12 cellular contexts compared by ENCODE assay signal in the genomic region with DNA sequence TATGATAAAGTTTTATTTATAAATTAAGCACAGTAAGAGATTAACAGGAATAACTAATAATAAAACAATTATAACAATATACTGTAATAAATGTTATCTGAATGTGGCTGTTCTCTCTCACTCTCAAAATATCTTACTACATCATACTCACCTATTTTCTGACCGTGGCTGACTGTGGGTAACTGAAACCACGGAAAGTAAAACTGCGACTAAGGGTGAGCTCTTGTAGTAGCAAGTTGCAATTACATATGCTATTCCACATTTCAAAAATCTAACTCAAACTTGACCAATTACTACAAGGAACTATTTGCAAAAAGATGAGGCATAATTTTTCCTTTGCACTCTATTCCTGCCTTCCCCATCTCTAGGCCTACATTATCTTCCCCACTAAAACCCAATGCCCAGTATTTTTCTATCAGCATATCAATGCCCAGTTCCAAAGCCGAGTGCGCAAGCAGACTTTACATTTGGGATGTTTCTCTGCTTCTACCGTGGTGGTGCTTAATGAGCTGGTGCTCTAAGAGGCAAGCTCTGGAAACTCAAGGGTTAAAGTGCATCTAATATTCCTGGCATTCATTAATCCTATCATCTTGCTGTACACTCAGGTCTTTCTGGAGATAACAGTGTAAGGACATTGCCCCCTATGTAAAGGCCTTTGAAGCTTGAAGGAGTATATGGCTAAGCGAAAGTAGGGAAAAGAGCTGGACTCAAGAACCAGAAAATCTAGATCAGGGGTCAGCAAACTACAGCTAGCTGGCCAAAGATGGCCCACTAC. TPM values are rescaled to one million over a fixed set of nuclear protein-coding genes. Genes with fewer than 3 reads are reported as not detected.
DNase-seq lines count a peak whose midpoint lies in the region; ATAC-seq, FAIRE-seq and TF ChIP-seq lines count a peak whose summit lies in the region.
"Had no signal": no experiment of that assay in that cellular context is flagged by ENCODE, and none has a peak within 500 bp of the region (broad histone marks: within the 10 kb centered on the region; RNA-seq: fewer than 3 reads in every experiment).

No MANE protein-coding gene starts in this region.

- no peaks in the 10 kb centered on the region for H3K27me3 Mint-ChIP-seq in activated naive CD4-positive, alpha-beta T cell treated with anti-CD3 and anti-CD28 coated beads, Interleukin-2, amount 50 U/mL, for 24 hours
- H3K27me3 Mint-ChIP-seq in astrocyte (ENCODE audit: low read depth, unreplicated experiment): no peaks in the 10 kb centered on the region
- H3K27me3 Mint-ChIP-seq in stimulated activated naive CD8-positive, alpha-beta T cell treated with anti-CD3 and anti-CD28 coated beads, Interleukin-15, amount 100 ng/mL, for 72 hours: no peaks in the 10 kb centered on the region

- peaks cover 95% of the 10 kb centered on the region for H3K79me2 ChIP-seq in astrocyte (ENCODE audit: insufficient read depth, low read length)

- peaks cover 6% of the 10 kb centered on the region for H3K36me3 Mint-ChIP-seq in activated naive CD4-positive, alpha-beta T cell treated with anti-CD3 and anti-CD28 coated beads, Interleukin-2, amount 50 U/mL, for 24 hours
- peaks cover 8% of the 10 kb centered on the region for H3K36me3 Mint-ChIP-seq in astrocyte (ENCODE audit: low read depth, unreplicated experiment)

- H2AFZ ChIP-seq in astrocyte (ENCODE audit: low read depth, low read length): no peak overlapping the region

- no peaks in the 10 kb centered on the region for H3K9me3 ChIP-seq in astrocyte (ENCODE audit: insufficient read depth, low read depth, low read length)

- no peak for DNase-seq in activated naive CD4-positive, alpha-beta T cell treated with anti-CD3 and anti-CD28 coated beads, Interleukin-2, amount 50 U/mL, for 16 hours
- DNase-seq in astrocyte (ENCODE audit: low read depth) (peak; percentile 16), NCI-H2081 treated with DMSO at 0.1 percent for 48 hours (lab: John Stamatoyannopoulos, UW) (no peak), NCI-H2081 (lab: John Stamatoyannopoulos, UW) (no peak), DMS53 treated with DMSO at 0.1 percent for 48 hours (lab: John Stamatoyannopoulos, UW; ENCODE audit: unreplicated experiment) (no peak)
- DNase-seq in stimulated activated naive CD8-positive, alpha-beta T cell treated with anti-CD3 and anti-CD28 coated beads, Interleukin-15, amount 100 ng/mL, for 72 hours: peak; percentile 19 to 50
- DNase-seq: IMR-90, NCI-H2171 had no signal

- H3K27ac Mint-ChIP-seq in activated naive CD4-positive, alpha-beta T cell treated with anti-CD3 and anti-CD28 coated beads, Interleukin-2, amount 50 U/mL, for 24 hours: peak overlapping the region; percentile 42
- peak overlapping the region; percentile 44 for H3K27ac Mint-ChIP-seq in astrocyte (ENCODE audit: unreplicated experiment)
- H3K27ac Mint-ChIP-seq in stimulated activated naive CD8-positive, alpha-beta T cell treated with anti-CD3 and anti-CD28 coated beads, Interleukin-15, amount 100 ng/mL, for 72 hours: no peak overlapping the region

- no peaks in the 10 kb centered on the region for H3K36me3 ChIP-seq in astrocyte (ENCODE audit: insufficient read depth, low read length)

- H4K20me1 ChIP-seq in astrocyte (ENCODE audit: insufficient read depth, low read length): peaks cover 61% of the 10 kb centered on the region

- ATAC-seq in HG03045 (IDR thresholded peaks at IDR 0.05; ENCODE audit: unreplicated experiment): peak; percentile 57
- peak; percentile 91 for ATAC-seq in stimulated activated naive CD8-positive, alpha-beta T cell treated with anti-CD3 and anti-CD28 coated beads, Interleukin-15, amount 100 ng/mL, for 72 hours
- ATAC-seq: HCT116 had no signal

- no peaks in the 10 kb centered on the region for H3K9me3 Mint-ChIP-seq in activated naive CD4-positive, alpha-beta T cell treated with anti-CD3 and anti-CD28 coated beads, Interleukin-2, amount 50 U/mL, for 24 hours
- no peaks in the 10 kb centered on the region for H3K9me3 Mint-ChIP-seq in astrocyte (ENCODE audit: unreplicated experiment)
- H3K9me3 Mint-ChIP-seq in stimulated activated naive CD8-positive, alpha-beta T cell treated with anti-CD3 and anti-CD28 coated beads, Interleukin-15, amount 100 ng/mL, for 72 hours: no peaks in the 10 kb centered on the region

- H3K4me1 Mint-ChIP-seq in activated naive CD4-positive, alpha-beta T cell treated with anti-CD3 and anti-CD28 coated beads, Interleukin-2, amount 50 U/mL, for 24 hours: peaks cover 67% of the 10 kb centered on the region
- peaks cover 47% of the 10 kb centered on the region for H3K4me1 Mint-ChIP-seq in astrocyte (ENCODE audit: low read depth, unreplicated experiment)
- H3K4me1 Mint-ChIP-seq in stimulated activated naive CD8-positive, alpha-beta T cell treated with anti-CD3 and anti-CD28 coated beads, Interleukin-15, amount 100 ng/mL, for 72 hours: peaks cover 71% of the 10 kb centered on the region

- no peak for FAIRE-seq in astrocyte (lab: Jason Lieb, UNC)

- H3K4me3 Mint-ChIP-seq in activated naive CD4-positive, alpha-beta T cell treated with anti-CD3 and anti-CD28 coated beads, Interleukin-2, amount 50 U/mL, for 24 hours: no peak overlapping the region
- peak overlapping the region; percentile 4 for H3K4me3 Mint-ChIP-seq in astrocyte (ENCODE audit: unreplicated experiment)
- H3K4me3 Mint-ChIP-seq in stimulated activated naive CD8-positive, alpha-beta T cell treated with anti-CD3 and anti-CD28 coated beads, Interleukin-15, amount 100 ng/mL, for 72 hours: peak overlapping the region; percentile 1 to 6

- no peak for TF ChIP-seq CTCF in astrocyte (IDR thresholded peaks at IDR 0.05; ENCODE audit: insufficient read depth, low read depth, low read length)

- no peak overlapping the region for H3K4me2 ChIP-seq in astrocyte (ENCODE audit: low read length)

- H3K27ac ChIP-seq in astrocyte (ENCODE audit: low read depth, low read length): no peak overlapping the region
- H3K27ac ChIP-seq: SK-N-MC had no signal

- H3K4me3 ChIP-seq in astrocyte (ENCODE audit: insufficient read depth, low read depth, low read length): no peak overlapping the region
- H3K4me3 ChIP-seq: SK-N-MC had no signal

- H3K27me3 ChIP-seq in astrocyte (ENCODE audit: insufficient read depth, low read length): no peaks in the 10 kb centered on the region

- H3K9ac ChIP-seq in astrocyte (ENCODE audit: low read length): no peak overlapping the region

- H3K4me1 ChIP-seq in astrocyte (ENCODE audit: insufficient read depth, low read length): peaks cover 39% of the 10 kb centered on the region

RNA-seq across cellular contexts. Expression of a gene that starts 6.7 kb away (rescaled TPM):
- 87.3 and 92.6 TPM in 2 replicates for total RNA-seq in astrocyte

RNA-seq across cellular contexts. Expression of a gene that starts 37.2 kb away (rescaled TPM):
- total RNA-seq in astrocyte: 10.9 and 13.0 TPM in 2 replicates

RNA-seq across cellular contexts. Expression of a gene that starts 57.3 kb away (rescaled TPM):
- 0.27 TPM in 1 of 2 replicates, not detected in the other for total RNA-seq in astrocyte
- total RNA-seq: IMR-90 had no signal

Comparison
In these comparisons a context has a peak if more than half of its experiments do, and no peak if none do; other contexts are left out.
1. H3K27ac Mint-ChIP-seq: peak in activated naive CD4-positive, alpha-beta T cell treated with anti-CD3 and anti-CD28 coated beads, Interleukin-2, amount 50 U/mL, for 24 hours (single experiment) and astrocyte (single experiment); none in stimulated activated naive CD8-positive, alpha-beta T cell treated with anti-CD3 and anti-CD28 coated beads, Interleukin-15, amount 100 ng/mL, for 72 hours (0 of 2).
2. DNase-seq: peak in astrocyte (single experiment) and stimulated activated naive CD8-positive, alpha-beta T cell treated with anti-CD3 and anti-CD28 coated beads, Interleukin-15, amount 100 ng/mL, for 72 hours (2 of 2); none in activated naive CD4-positive, alpha-beta T cell treated with anti-CD3 and anti-CD28 coated beads, Interleukin-2, amount 50 U/mL, for 16 hours (single experiment), NCI-H2081 treated with DMSO at 0.1 percent for 48 hours (single experiment), NCI-H2081 (0 of 2) and DMS53 treated with DMSO at 0.1 percent for 48 hours (single experiment).